ENCODE assay signal across 1 cellular context in the genomic region with DNA sequence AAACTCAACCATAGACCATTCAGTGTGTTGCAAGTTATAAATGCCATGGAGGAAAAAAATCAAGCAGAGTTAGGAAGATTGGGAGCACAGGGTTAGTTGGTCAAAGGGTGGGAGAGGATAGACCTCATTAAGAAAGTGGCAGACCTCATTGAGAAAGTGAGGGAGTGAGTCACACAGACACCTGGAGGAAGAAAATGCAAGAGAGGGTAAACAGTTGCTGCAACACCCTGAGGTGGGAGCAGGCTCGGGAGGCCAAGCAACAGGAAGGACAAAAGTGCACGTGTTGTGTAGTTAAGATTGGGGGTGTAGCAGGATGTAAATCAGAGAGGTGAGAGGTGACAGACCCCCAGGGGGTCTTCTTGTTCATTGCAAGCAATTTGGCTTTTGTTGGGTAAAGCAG.
TF ChIP-seq lines count a peak whose summit lies in the region.

No MANE protein-coding gene starts in this region.

TF ChIP-seq in SK-N-SH treated with all-trans-retinoic acid at 6 μM for 48 hours, 23 proteins besides CTCF, POLR2A, EP300 and RAD21 (continued from another document):
- TF ChIP-seq, protein P1, sequence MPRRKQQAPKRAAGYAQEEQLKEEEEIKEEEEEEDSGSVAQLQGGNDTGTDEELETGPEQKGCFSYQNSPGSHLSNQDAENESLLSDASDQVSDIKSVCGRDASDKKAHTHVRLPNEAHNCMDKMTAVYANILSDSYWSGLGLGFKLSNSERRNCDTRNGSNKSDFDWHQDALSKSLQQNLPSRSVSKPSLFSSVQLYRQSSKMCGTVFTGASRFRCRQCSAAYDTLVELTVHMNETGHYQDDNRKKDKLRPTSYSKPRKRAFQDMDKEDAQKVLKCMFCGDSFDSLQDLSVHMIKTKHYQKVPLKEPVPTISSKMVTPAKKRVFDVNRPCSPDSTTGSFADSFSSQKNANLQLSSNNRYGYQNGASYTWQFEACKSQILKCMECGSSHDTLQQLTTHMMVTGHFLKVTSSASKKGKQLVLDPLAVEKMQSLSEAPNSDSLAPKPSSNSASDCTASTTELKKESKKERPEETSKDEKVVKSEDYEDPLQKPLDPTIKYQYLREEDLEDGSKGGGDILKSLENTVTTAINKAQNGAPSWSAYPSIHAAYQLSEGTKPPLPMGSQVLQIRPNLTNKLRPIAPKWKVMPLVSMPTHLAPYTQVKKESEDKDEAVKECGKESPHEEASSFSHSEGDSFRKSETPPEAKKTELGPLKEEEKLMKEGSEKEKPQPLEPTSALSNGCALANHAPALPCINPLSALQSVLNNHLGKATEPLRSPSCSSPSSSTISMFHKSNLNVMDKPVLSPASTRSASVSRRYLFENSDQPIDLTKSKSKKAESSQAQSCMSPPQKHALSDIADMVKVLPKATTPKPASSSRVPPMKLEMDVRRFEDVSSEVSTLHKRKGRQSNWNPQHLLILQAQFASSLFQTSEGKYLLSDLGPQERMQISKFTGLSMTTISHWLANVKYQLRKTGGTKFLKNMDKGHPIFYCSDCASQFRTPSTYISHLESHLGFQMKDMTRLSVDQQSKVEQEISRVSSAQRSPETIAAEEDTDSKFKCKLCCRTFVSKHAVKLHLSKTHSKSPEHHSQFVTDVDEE (CRISPR knock-in tag; IDR thresholded peaks at IDR 0.05) = no peak
- TF ChIP-seq ZNF70 (CRISPR knock-in tag; IDR thresholded peaks at IDR 0.05) (no peak), BACH2 (CRISPR knock-in tag; IDR thresholded peaks at IDR 0.05; ENCODE audit: borderline replicate concordance) (no peak), ZFP3 (CRISPR knock-in tag; IDR thresholded peaks at IDR 0.05) (no peak), ZNF8 (CRISPR knock-in tag; IDR thresholded peaks at IDR 0.05) (no peak), CSDC2 (CRISPR knock-in tag; IDR thresholded peaks at IDR 0.05) (no peak), RARB (CRISPR knock-in tag; IDR thresholded peaks at IDR 0.05) (no peak), ZNF565 (CRISPR knock-in tag; conservative IDR thresholded peaks at IDR 0.05; ENCODE audit: low read depth) (no peak), ESRRG (CRISPR knock-in tag; IDR thresholded peaks at IDR 0.05) (no peak), TOX (CRISPR knock-in tag; IDR thresholded peaks at IDR 0.05; ENCODE audit: borderline replicate concordance) (no peak), GLIS3 (CRISPR knock-in tag; IDR thresholded peaks at IDR 0.05) (no peak), ZFP30 (CRISPR knock-in tag; IDR thresholded peaks at IDR 0.05) (no peak), TCF4 (CRISPR knock-in tag; IDR thresholded peaks at IDR 0.05; ENCODE audit: borderline replicate concordance) (no peak), ARNTL (CRISPR knock-in tag; IDR thresholded peaks at IDR 0.05; ENCODE audit: borderline replicate concordance, low read depth) (no peak)
- TF ChIP-seq, protein P2, sequence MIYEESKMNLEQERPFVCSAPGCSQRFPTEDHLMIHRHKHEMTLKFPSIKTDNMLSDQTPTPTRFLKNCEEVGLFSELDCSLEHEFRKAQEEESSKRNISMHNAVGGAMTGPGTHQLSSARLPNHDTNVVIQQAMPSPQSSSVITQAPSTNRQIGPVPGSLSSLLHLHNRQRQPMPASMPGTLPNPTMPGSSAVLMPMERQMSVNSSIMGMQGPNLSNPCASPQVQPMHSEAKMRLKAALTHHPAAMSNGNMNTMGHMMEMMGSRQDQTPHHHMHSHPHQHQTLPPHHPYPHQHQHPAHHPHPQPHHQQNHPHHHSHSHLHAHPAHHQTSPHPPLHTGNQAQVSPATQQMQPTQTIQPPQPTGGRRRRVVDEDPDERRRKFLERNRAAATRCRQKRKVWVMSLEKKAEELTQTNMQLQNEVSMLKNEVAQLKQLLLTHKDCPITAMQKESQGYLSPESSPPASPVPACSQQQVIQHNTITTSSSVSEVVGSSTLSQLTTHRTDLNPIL (CRISPR knock-in tag; IDR thresholded peaks at IDR 0.05; ENCODE audit: low read depth) = no peak
- TF ChIP-seq, protein P3, sequence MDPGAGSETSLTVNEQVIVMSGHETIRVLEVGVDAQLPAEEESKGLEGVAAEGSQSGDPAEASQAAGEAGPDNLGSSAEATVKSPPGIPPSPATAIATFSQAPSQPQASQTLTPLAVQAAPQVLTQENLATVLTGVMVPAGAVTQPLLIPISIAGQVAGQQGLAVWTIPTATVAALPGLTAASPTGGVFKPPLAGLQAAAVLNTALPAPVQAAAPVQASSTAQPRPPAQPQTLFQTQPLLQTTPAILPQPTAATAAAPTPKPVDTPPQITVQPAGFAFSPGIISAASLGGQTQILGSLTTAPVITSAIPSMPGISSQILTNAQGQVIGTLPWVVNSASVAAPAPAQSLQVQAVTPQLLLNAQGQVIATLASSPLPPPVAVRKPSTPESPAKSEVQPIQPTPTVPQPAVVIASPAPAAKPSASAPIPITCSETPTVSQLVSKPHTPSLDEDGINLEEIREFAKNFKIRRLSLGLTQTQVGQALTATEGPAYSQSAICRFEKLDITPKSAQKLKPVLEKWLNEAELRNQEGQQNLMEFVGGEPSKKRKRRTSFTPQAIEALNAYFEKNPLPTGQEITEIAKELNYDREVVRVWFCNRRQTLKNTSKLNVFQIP (CRISPR knock-in tag; IDR thresholded peaks at IDR 0.05; ENCODE audit: borderline replicate concordance, low read depth) = no peak
- TF ChIP-seq, protein P4, sequence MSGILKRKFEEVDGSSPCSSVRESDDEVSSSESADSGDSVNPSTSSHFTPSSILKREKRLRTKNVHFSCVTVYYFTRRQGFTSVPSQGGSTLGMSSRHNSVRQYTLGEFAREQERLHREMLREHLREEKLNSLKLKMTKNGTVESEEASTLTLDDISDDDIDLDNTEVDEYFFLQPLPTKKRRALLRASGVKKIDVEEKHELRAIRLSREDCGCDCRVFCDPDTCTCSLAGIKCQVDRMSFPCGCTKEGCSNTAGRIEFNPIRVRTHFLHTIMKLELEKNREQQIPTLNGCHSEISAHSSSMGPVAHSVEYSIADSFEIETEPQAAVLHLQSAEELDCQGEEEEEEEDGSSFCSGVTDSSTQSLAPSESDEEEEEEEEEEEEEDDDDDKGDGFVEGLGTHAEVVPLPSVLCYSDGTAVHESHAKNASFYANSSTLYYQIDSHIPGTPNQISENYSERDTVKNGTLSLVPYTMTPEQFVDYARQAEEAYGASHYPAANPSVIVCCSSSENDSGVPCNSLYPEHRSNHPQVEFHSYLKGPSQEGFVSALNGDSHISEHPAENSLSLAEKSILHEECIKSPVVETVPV (CRISPR knock-in tag; IDR thresholded peaks at IDR 0.05) = no peak
